Comparison of ENCODE assay signal across 8 cellular contexts in the genomic region with DNA sequence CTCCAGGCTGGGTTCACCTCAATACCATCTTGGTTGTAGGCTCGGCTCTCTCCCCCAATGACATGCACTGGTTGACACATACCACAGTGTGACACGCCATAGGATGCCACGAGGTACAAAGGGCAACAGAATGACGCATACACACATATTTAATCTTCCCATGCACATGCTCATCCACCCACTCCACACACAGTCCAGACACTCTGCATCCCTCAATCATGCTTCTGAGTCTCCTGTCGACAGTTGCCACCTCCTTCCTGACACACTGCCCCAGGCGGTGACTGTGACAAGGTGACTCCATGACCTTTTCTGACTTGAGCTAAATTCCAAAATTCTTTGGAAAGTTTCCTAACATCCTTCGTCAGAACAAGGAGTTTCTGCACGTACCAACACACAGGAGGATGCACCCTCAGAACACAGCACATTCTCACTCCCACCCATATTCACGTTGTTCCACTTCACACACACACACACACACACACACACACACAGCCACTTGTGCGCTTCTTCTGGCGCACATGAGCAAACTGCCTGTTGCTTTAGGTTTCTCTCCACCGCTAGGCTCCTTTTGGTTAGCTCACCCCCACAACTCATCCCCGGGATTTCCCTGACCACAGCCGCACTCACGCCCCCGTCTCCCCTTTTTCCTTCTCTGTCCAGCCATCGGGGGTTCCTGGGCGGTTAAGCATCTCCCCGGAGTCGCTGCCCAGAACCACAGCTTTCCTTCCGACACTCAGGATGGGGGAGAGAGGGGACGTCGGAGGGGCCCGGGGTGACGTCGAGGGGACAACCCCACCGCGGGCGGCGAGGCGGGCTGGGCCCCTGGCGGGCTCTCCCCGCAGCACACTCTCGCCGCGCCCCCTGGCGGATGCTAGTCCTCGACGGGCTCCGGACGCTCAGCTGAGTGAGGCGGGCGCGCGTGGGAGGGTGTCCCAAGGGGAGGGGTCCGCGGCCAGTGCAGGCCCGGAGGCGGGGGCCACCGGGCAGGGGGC. TPM values are rescaled to one million over a fixed set of nuclear protein-coding genes. Genes with fewer than 3 reads are reported as not detected.
DNase-seq lines count a peak whose midpoint lies in the region; ATAC-seq, FAIRE-seq and TF ChIP-seq lines count a peak whose summit lies in the region.

No MANE protein-coding gene starts in this region.

- H3K4me1 Mint-ChIP-seq in naive thymus-derived CD8-positive, alpha-beta T cell: peaks cover 32 to 53% (median 50%) of the 10 kb centered on the region in 4 donors
- peaks cover 67% of the 10 kb centered on the region for H3K4me1 Mint-ChIP-seq in stimulated activated naive CD8-positive, alpha-beta T cell treated with anti-CD3 and anti-CD28 coated beads, Interleukin-15, amount 100 ng/mL, for 72 hours

- ATAC-seq in A549 (peak; percentile 69 to 85), GM18505 (IDR thresholded peaks at IDR 0.05; ENCODE audit: unreplicated experiment) (peak; percentile 60), GM18858 (IDR thresholded peaks at IDR 0.05; ENCODE audit: unreplicated experiment) (no peak)
- ATAC-seq in naive thymus-derived CD8-positive, alpha-beta T cell: peak; percentile 52 to 59
- peak; percentile 85 for ATAC-seq in stimulated activated naive CD8-positive, alpha-beta T cell treated with anti-CD3 and anti-CD28 coated beads, Interleukin-15, amount 100 ng/mL, for 72 hours

- WGBS in A549 (ENCODE audit: missing lambda C conversion rate): 49% methylated on average over 21 of the region's 50 CpGs

- peak; percentile 70 for TF ChIP-seq CTCF in A549 (IDR thresholded peaks at IDR 0.05)

- H3K27me3 Mint-ChIP-seq in naive thymus-derived CD8-positive, alpha-beta T cell: peaks cover 7 to 39% (median 30%) of the 10 kb centered on the region in 5 donors
- peaks cover 83% of the 10 kb centered on the region for H3K27me3 Mint-ChIP-seq in stimulated activated naive CD8-positive, alpha-beta T cell treated with anti-CD3 and anti-CD28 coated beads, Interleukin-15, amount 100 ng/mL, for 72 hours

- peak; percentile 64 to 74 for DNase-seq in A549 (ENCODE audit: low read depth in 1 of 2, low spot score in 1 of 2)
- DNase-seq in KG1 (lab: John Stamatoyannopoulos, UW): peak; percentile 63
- peak; percentile 90 for DNase-seq in activated CD4-positive, alpha-beta T cell treated with anti-CD3 and anti-CD28 coated beads for 48 hours
- DNase-seq in dedifferentiated amniotic fluid mesenchymal stem cell (ENCODE audit: extremely low spot score): peak; percentile 22
- peak; percentile 76 to 88 (median 78) for DNase-seq in naive thymus-derived CD8-positive, alpha-beta T cell
- peak; percentile 93 to 95 for DNase-seq in stimulated activated naive CD8-positive, alpha-beta T cell treated with anti-CD3 and anti-CD28 coated beads, Interleukin-15, amount 100 ng/mL, for 72 hours

- TF ChIP-seq POLR2A in A549 (IDR thresholded peaks at IDR 0.05; ENCODE audit: low read length) (no peak), GM18505 (IDR thresholded peaks at IDR 0.05; ENCODE audit: borderline replicate concordance, extremely low read depth, insufficient read depth, insufficient read length) (no peak)

- peak overlapping the region; percentile 96 for H3K4me2 ChIP-seq in A549

- POLR2A ChIA-PET in A549 (lab: Yijun Ruan, JAX): no interaction called here
- POLR2A ChIA-PET in naive thymus-derived CD8-positive, alpha-beta T cell (lab: Charles Lee): interaction anchor here (0.8 to 6.7 kb wide), 7 partner anchors 10 to 83 kb away, joined by 3 to 47 read pairs (median 4); partner anchors contain the start of genes ARF3, DDN and FKBP11

- CTCF ChIA-PET in A549 (lab: Yijun Ruan, JAX): interaction anchor here (0.6 to 77.5 kb wide), 28 partner anchors 2 to 222 kb away, joined by 3 to 2584 read pairs (median 4); partner anchors contain the start of genes ARF3, DDN, FKBP11 and PRKAG1

- H3K4me3 Mint-ChIP-seq in naive thymus-derived CD8-positive, alpha-beta T cell: peak overlapping the region; percentile 33 to 82 (median 64)
- H3K4me3 Mint-ChIP-seq in stimulated activated naive CD8-positive, alpha-beta T cell treated with anti-CD3 and anti-CD28 coated beads, Interleukin-15, amount 100 ng/mL, for 72 hours: peak overlapping the region; percentile 33 to 72

- no peak for FAIRE-seq in A549 (lab: Jason Lieb, UNC)

- no peak for TF ChIP-seq EP300 in A549 (IDR thresholded peaks at IDR 0.05)

- peak overlapping the region; percentile 42; the same call in 2 of the 3 replicates for H3K4me3 ChIP-seq in A549

- H3K9me3 ChIP-seq in A549: no peaks in the 10 kb centered on the region

- peaks cover 0 to 2% (median 0%) of the 10 kb centered on the region in 3 donors for H3K36me3 Mint-ChIP-seq in naive thymus-derived CD8-positive, alpha-beta T cell

- H3K9me3 Mint-ChIP-seq in naive thymus-derived CD8-positive, alpha-beta T cell: no peaks in the 10 kb centered on the region
- no peaks in the 10 kb centered on the region for H3K9me3 Mint-ChIP-seq in stimulated activated naive CD8-positive, alpha-beta T cell treated with anti-CD3 and anti-CD28 coated beads, Interleukin-15, amount 100 ng/mL, for 72 hours

- H3K4me1 ChIP-seq in A549: peaks cover 16% of the 10 kb centered on the region; the same call in 2 of the 3 replicates

- peak overlapping the region; percentile 22 to 95 (median 69) for H3K27ac Mint-ChIP-seq in naive thymus-derived CD8-positive, alpha-beta T cell
- peak overlapping the region; percentile 7 to 50 for H3K27ac Mint-ChIP-seq in stimulated activated naive CD8-positive, alpha-beta T cell treated with anti-CD3 and anti-CD28 coated beads, Interleukin-15, amount 100 ng/mL, for 72 hours

- peak in 1 of 2 experiments; percentile 39; a peak in 3 of 5 replicates for TF ChIP-seq RAD21 in A549 (conservative IDR thresholded peaks at IDR 0.05 in 1 of 2, IDR thresholded peaks at IDR 0.05 in 1 of 2)

- H3K27ac ChIP-seq in A549: 0 out of 6 replicates have a peak overlapping the region, but pooled peaks of 1 of the 2 experiments have one; percentile 31

TF ChIP-seq in A549, 52 proteins besides CTCF, POLR2A, EP300 and RAD21:
- peak; percentile 59 for TF ChIP-seq SMC3 (IDR thresholded peaks at IDR 0.05)
- 0 out of 5 replicates have a peak, but pooled peaks of 1 of the 2 experiments have one; percentile 47 for TF ChIP-seq JUN (IDR thresholded peaks at IDR 0.05)
- no peak for TF ChIP-seq TFCP2L1 (CRISPR knock-in tag; IDR thresholded peaks at IDR 0.05)
- peak; percentile 71 for TF ChIP-seq E2F6 (IDR thresholded peaks at IDR 0.05; ENCODE audit: borderline replicate concordance, low read depth)
TF ChIP-seq in A549: peak in this region for 3.

RNA-seq across cellular contexts. Expression of gene WNT1, which starts 0.5 kb away (rescaled TPM):
- polyA plus RNA-seq in A549 (2011; rRNA removed) (not detected in 2 replicates), A549 (2017; fragmentation: RNase III; extraction: RNeasy Plus Mini Kit Qiagen cat#74134 plus additional on column Dnase treatment) (not detected in 3 replicates)
- 0.03 TPM in 1 of 2 replicates, not detected in the other for polyA plus RNA-seq in A549 (2012; cell fraction: cytosol; rRNA removed)
- polyA plus RNA-seq in A549 (2012; cell fraction: nucleus; rRNA removed): 0.06 TPM in 1 of 2 replicates, not detected in the other
- not detected in 2 replicates for polyA minus RNA-seq in A549 (2011; rRNA and poly(A)+ RNA removed)
- total RNA-seq in naive thymus-derived CD8-positive, alpha-beta T cell: under 1 TPM; 0.33 to 0.52 TPM
- polyA plus RNA-seq in naive thymus-derived CD8-positive, alpha-beta T cell: 1 to 10 TPM in 1 of 3 donors, under 1 TPM in 2; 0.23 to 1.2 (median 0.49) TPM

RNA-seq across cellular contexts. Expression of gene WNT10B, which starts 6.1 kb away (rescaled TPM):
- polyA plus RNA-seq in A549 (2011; rRNA removed) (1.8 and 2.0 TPM in 2 replicates), A549 (2017; fragmentation: RNase III; extraction: RNeasy Plus Mini Kit Qiagen cat#74134 plus additional on column Dnase treatment) (1.5 to 1.9 TPM (median 1.7 TPM) in 3 replicates)
- 3.0 and 3.5 TPM in 2 replicates for polyA plus RNA-seq in A549 (2012; cell fraction: cytosol; rRNA removed)
- 4.2 and 4.5 TPM in 2 replicates for polyA plus RNA-seq in A549 (2012; cell fraction: nucleus; rRNA removed)
- 1.0 and 1.8 TPM in 2 replicates for polyA minus RNA-seq in A549 (2011; rRNA and poly(A)+ RNA removed)
- 1 to 10 TPM; 3.0 to 3.3 TPM for total RNA-seq in naive thymus-derived CD8-positive, alpha-beta T cell
- under 1 TPM in 1 of 3 donors, not detected in 2; 0.29 TPM for polyA plus RNA-seq in naive thymus-derived CD8-positive, alpha-beta T cell

RNA-seq across cellular contexts. Expression of gene ARF3, which starts 20.3 kb away (rescaled TPM):
- 281 and 287 TPM in 2 replicates for polyA plus RNA-seq in A549 (2011; rRNA removed)
- 232 and 234 TPM in 2 replicates for polyA plus RNA-seq in A549 (2012; cell fraction: cytosol; rRNA removed)
- polyA plus RNA-seq in A549 (2012; cell fraction: nucleus; rRNA removed): 162 and 182 TPM in 2 replicates
- 133 to 138 TPM (median 138 TPM) in 3 replicates for polyA plus RNA-seq in A549 (2017; fragmentation: RNase III; extraction: RNeasy Plus Mini Kit Qiagen cat#74134 plus additional on column Dnase treatment)
- polyA minus RNA-seq in A549 (2011; rRNA and poly(A)+ RNA removed): 136 and 144 TPM in 2 replicates
- total RNA-seq in naive thymus-derived CD8-positive, alpha-beta T cell: 10 to 100 TPM; 55.3 to 57.3 TPM
- polyA plus RNA-seq in naive thymus-derived CD8-positive, alpha-beta T cell: 10 to 100 TPM; 19.5 to 24.4 (median 21.8) TPM

RNA-seq across cellular contexts. Expression of gene DDN, which starts 21.6 kb away (rescaled TPM):
- 0.12 TPM in 2 replicates for polyA plus RNA-seq in A549 (2011; rRNA removed)
- 0.16 and 0.25 TPM in 2 replicates for polyA plus RNA-seq in A549 (2012; cell fraction: cytosol; rRNA removed)
- polyA plus RNA-seq in A549 (2012; cell fraction: nucleus; rRNA removed): 0.52 and 0.54 TPM in 2 replicates
- polyA plus RNA-seq in A549 (2017; fragmentation: RNase III; extraction: RNeasy Plus Mini Kit Qiagen cat#74134 plus additional on column Dnase treatment): 0.34 to 0.50 TPM (median 0.38 TPM) in 3 replicates
- polyA minus RNA-seq in A549 (2011; rRNA and poly(A)+ RNA removed): 0.08 and 0.19 TPM in 2 replicates
- under 1 TPM; 0.14 to 0.18 TPM for total RNA-seq in naive thymus-derived CD8-positive, alpha-beta T cell
- not detected for polyA plus RNA-seq in naive thymus-derived CD8-positive, alpha-beta T cell

RNA-seq across cellular contexts. Expression of gene PRKAG1, which starts 41.0 kb away (rescaled TPM):
- 100 and 117 TPM in 2 replicates for polyA plus RNA-seq in A549 (2011; rRNA removed)
- polyA plus RNA-seq in A549 (2012; cell fraction: cytosol; rRNA removed): 31.5 and 35.2 TPM in 2 replicates
- 18.3 and 29.2 TPM in 2 replicates for polyA plus RNA-seq in A549 (2012; cell fraction: nucleus; rRNA removed)
- polyA plus RNA-seq in A549 (2017; fragmentation: RNase III; extraction: RNeasy Plus Mini Kit Qiagen cat#74134 plus additional on column Dnase treatment): 40.0 to 42.8 TPM (median 41.9 TPM) in 3 replicates
- 31.8 and 33.6 TPM in 2 replicates for polyA minus RNA-seq in A549 (2011; rRNA and poly(A)+ RNA removed)
- total RNA-seq in naive thymus-derived CD8-positive, alpha-beta T cell: 10 to 100 TPM; 47.5 to 49.5 TPM
- 10 to 100 TPM; 29.2 to 39.5 (median 33.0) TPM for polyA plus RNA-seq in naive thymus-derived CD8-positive, alpha-beta T cell

Comparison
In these comparisons a context has a peak if more than half of its experiments do, and no peak if none do; other contexts are left out.
1. DNase-seq: peak in every context shown above with its lines; median percentile 94 in stimulated activated naive CD8-positive, alpha-beta T cell treated with anti-CD3 and anti-CD28 coated beads, Interleukin-15, amount 100 ng/mL, for 72 hours; 90 in activated CD4-positive, alpha-beta T cell treated with anti-CD3 and anti-CD28 coated beads for 48 hours; 78 in naive thymus-derived CD8-positive, alpha-beta T cell; 69 in A549; 63 in KG1; 22 in dedifferentiated amniotic fluid mesenchymal stem cell.
2. RNA of gene ARF3, which starts 20.3 kb away (polyA plus RNA-seq): 133 to 287 TPM in A549; 19.5 to 24.4 TPM in naive thymus-derived CD8-positive, alpha-beta T cell; every median in the first group is over 4 times any median in the second.